ENCODE assay signal across 24 cellular contexts in genomic region chr16:78663690-78664089, GRCh38.
DNase-seq lines count a peak whose midpoint lies in the region; ATAC-seq, FAIRE-seq and TF ChIP-seq lines count a peak whose summit lies in the region.
"Had no signal": no experiment of that assay in that cellular context is flagged by ENCODE, and none has a peak within 500 bp of the region (broad histone marks: within the 10 kb centered on the region; RNA-seq: fewer than 3 reads in every experiment).

No MANE protein-coding gene starts in this region.

- H3K14ac ChIP-seq in trophoblast cell (ENCODE audit: low read length) = no peak overlapping the region

- CTCF ChIA-PET in HepG2 (lab: Yijun Ruan, JAX; ENCODE audit: low intra/inter-chr PET ratio, low total read pairs) = no interaction called here
- CTCF ChIA-PET in K562 (lab: Yijun Ruan, JAX; ENCODE audit: low intra/inter-chr PET ratio) = no interaction called here
- CTCF ChIA-PET in activated CD8-positive, alpha-beta memory T cell treated with anti-CD3 and anti-CD28 coated beads, Interleukin-2, amount 10 ng/mL, durations not matched to agents 7 days and 5 days (lab: Charles Lee) = no interaction called here

- no peak overlapping the region for H2AFZ ChIP-seq in HepG2 (ENCODE audit: low read length)
- H2AFZ ChIP-seq in K562 (ENCODE audit: low read depth, low read length) = no peak overlapping the region
- no peak overlapping the region for H2AFZ ChIP-seq in trophoblast cell (ENCODE audit: insufficient read depth, low read length, poor library complexity)

- in situ Hi-C loops in HepG2 (cut with HindIII; ENCODE audit: extremely low pct_ligation_motif_present, low pct_unique_long_range_greater_than_20kb) (no loop called here), K562 (cut with MboI) (no loop called here)

- H3K9me3 Mint-ChIP-seq in activated CD8-positive, alpha-beta memory T cell treated with anti-CD3 and anti-CD28 coated beads, Interleukin-2, amount 10 ng/mL, durations not matched to agents 7 days and 5 days (ENCODE audit: low read depth) = no peaks in the 10 kb centered on the region
- H3K9me3 Mint-ChIP-seq: CD4-positive, alpha-beta T cell; CD8-positive, alpha-beta memory T cell had no signal

- DNase-seq in HepG2 (ENCODE audit: low spot score) (no peak), right lobe of liver (no peak), K562 (ENCODE audit: extremely low read depth in 1 of 4, low spot score in 3 of 4) (no peak), trophoblast cell (no peak), substantia nigra (lab: John Stamatoyannopoulos, UW) (no peak)
- no peak for DNase-seq in stimulated activated CD4-positive, alpha-beta T cell treated with anti-CD3 and anti-CD28 coated beads, Interleukin-2, amount 100 ng/mL, for 24 hours
- no peak for DNase-seq in activated CD8-positive, alpha-beta memory T cell treated with anti-CD3 and anti-CD28 coated beads, Interleukin-2, amount 10 ng/mL, durations not matched to agents 7 days and 5 days
- DNase-seq: AML-193; BE2C; CD4-positive, alpha-beta T cell; CD8-positive, alpha-beta memory T cell; DMS 273 treated with DMSO at 0.1 percent for 48 hours; DMS79; EL; GDM1; GOT3 had no signal

- H4K91ac ChIP-seq in trophoblast cell (ENCODE audit: low read depth, low read length) = peak overlapping the region; percentile 10

- no peak overlapping the region for H2BK120ac ChIP-seq in trophoblast cell (ENCODE audit: insufficient read depth, low read length, poor library complexity)

- no TSS peak for BruUV-seq in HepG2 (replicated peaks; lab: Mats Ljungman, UMichigan)
- BruUV-seq in K562 (replicated peaks; lab: Mats Ljungman, UMichigan) = no TSS peak

- H3K27ac ChIP-seq in HepG2 (ENCODE audit: extremely low read length, insufficient read depth, low read length) (no peak overlapping the region), right lobe of liver (no peak overlapping the region), K562 (ENCODE audit: extremely low read depth, low read depth, low read length) (no peak overlapping the region), trophoblast cell (ENCODE audit: low read depth, low read length) (no peak overlapping the region), substantia nigra (ENCODE audit: low read depth, low read length, poor library complexity, severe bottlenecking) (no peak overlapping the region)
- H3K27ac ChIP-seq: 22Rv1; BLaER1 treated with 17β-estradiol and CSF1 and Interleukin-3, amounts not matched to agents 10 nM and 100 nM had no signal

- no peaks in the 10 kb centered on the region for H3K4me1 Mint-ChIP-seq in activated CD8-positive, alpha-beta memory T cell treated with anti-CD3 and anti-CD28 coated beads, Interleukin-2, amount 10 ng/mL, durations not matched to agents 7 days and 5 days
- H3K4me1 Mint-ChIP-seq: CD14-positive monocyte had no signal

- H3K4me3 ChIP-seq in HepG2 (replicated peaks in 1 of 3; ENCODE audit: insufficient read depth in 1 of 3, low read depth in 2 of 3, low read length in 3 of 3) (no peak overlapping the region), right lobe of liver (no peak overlapping the region), K562 (no peak overlapping the region), trophoblast cell (ENCODE audit: low read depth, low read length) (no peak overlapping the region)
- H3K4me3 ChIP-seq: BLaER1 treated with 17β-estradiol and CSF1 and Interleukin-3, amounts not matched to agents 10 nM and 100 nM; GM12878; HAP-1 had no signal

- TF ChIP-seq CTCF in HepG2 (CRISPR knock-in tag; IDR thresholded peaks at IDR 0.05) (no peak), right lobe of liver (IDR thresholded peaks at IDR 0.05) (no peak), K562 (IDR thresholded peaks at IDR 0.05 in 2 of 3, conservative IDR thresholded peaks at IDR 0.05 in 1 of 3; ENCODE audit: insufficient read depth in 2 of 3, low read depth in 1 of 3, low read length in 3 of 3) (no peak)

- no peak overlapping the region for H3K4me3 Mint-ChIP-seq in activated CD8-positive, alpha-beta memory T cell treated with anti-CD3 and anti-CD28 coated beads, Interleukin-2, amount 10 ng/mL, durations not matched to agents 7 days and 5 days
- H3K4me3 Mint-ChIP-seq: CD14-positive monocyte; CD4-positive, alpha-beta T cell; CD8-positive, alpha-beta memory T cell had no signal

- no peak overlapping the region for H3K27ac Mint-ChIP-seq in activated CD8-positive, alpha-beta memory T cell treated with anti-CD3 and anti-CD28 coated beads, Interleukin-2, amount 10 ng/mL, durations not matched to agents 7 days and 5 days
- H3K27ac Mint-ChIP-seq: CD4-positive, alpha-beta T cell; CD8-positive, alpha-beta memory T cell had no signal

- no peak for TF ChIP-seq POLR2A in HepG2 (IDR thresholded peaks at IDR 0.05; ENCODE audit: insufficient read depth in 1 of 2, low read depth in 2 of 2, low read length in 2 of 2)
- no peak for TF ChIP-seq POLR2A in right lobe of liver (IDR thresholded peaks at IDR 0.05)
- no peak for TF ChIP-seq POLR2A in K562 (conservative IDR thresholded peaks at IDR 0.05)

- POLR2A ChIA-PET in HepG2 (lab: Yijun Ruan, JAX) = no interaction called here
- POLR2A ChIA-PET in K562 (lab: Yijun Ruan, JAX) = no interaction called here

- ATAC-seq in HepG2 (no peak), right lobe of liver (no peak), K562 (no peak)
- no peak for ATAC-seq in activated CD8-positive, alpha-beta memory T cell treated with anti-CD3 and anti-CD28 coated beads, Interleukin-2, amount 10 ng/mL, durations not matched to agents 7 days and 5 days
- ATAC-seq: GM12878 had no signal

- TF ChIP-seq EP300 in HepG2 (IDR thresholded peaks at IDR 0.05; ENCODE audit: low read depth in 2 of 2, low read length in 2 of 2) = no peak
- no peak for TF ChIP-seq EP300 in HepG2 (CRISPR knock-in tag; IDR thresholded peaks at IDR 0.05; ENCODE audit: borderline replicate concordance)
- TF ChIP-seq EP300 in K562 (IDR thresholded peaks at IDR 0.05; ENCODE audit: low read length) = no peak

- no peak overlapping the region for H2AK5ac ChIP-seq in trophoblast cell (ENCODE audit: low read length)

- no peaks in the 10 kb centered on the region for H3K36me3 Mint-ChIP-seq in activated CD8-positive, alpha-beta memory T cell treated with anti-CD3 and anti-CD28 coated beads, Interleukin-2, amount 10 ng/mL, durations not matched to agents 7 days and 5 days
- H3K36me3 Mint-ChIP-seq: CD14-positive monocyte had no signal

- H3K9me1 ChIP-seq in K562 (ENCODE audit: control insufficient read depth, insufficient read depth, low read length) = no peaks in the 10 kb centered on the region

- no peaks in the 10 kb centered on the region for H3K27me3 Mint-ChIP-seq in activated CD8-positive, alpha-beta memory T cell treated with anti-CD3 and anti-CD28 coated beads, Interleukin-2, amount 10 ng/mL, durations not matched to agents 7 days and 5 days
- H3K27me3 Mint-ChIP-seq: CD4-positive, alpha-beta T cell had no signal

- H4K8ac ChIP-seq in trophoblast cell (ENCODE audit: low read depth, low read length) = no peak overlapping the region

- no peak overlapping the region for H3K23ac ChIP-seq in trophoblast cell (ENCODE audit: low read length)

- H3K4ac ChIP-seq in trophoblast cell (ENCODE audit: low read depth, low read length) = no peak overlapping the region

- 90% methylated on average over 5 of the region's 5 CpGs for WGBS in HepG2 (ENCODE audit: low lambda C conversion rate)
- WGBS in right lobe of liver (ENCODE audit: insufficient coverage, low coverage, low lambda C conversion rate, missing lambda C conversion rate) = 100% methylated on average over 5 of the region's 5 CpGs
- 1% methylated on average over 5 of the region's 5 CpGs for WGBS in K562 (ENCODE audit: insufficient coverage, low coverage, missing lambda C conversion rate)
- WGBS in trophoblast cell (ENCODE audit: extremely low coverage, insufficient coverage, insufficient read length) = no CpG with 5 or more reads among the region's 5 CpGs

- no peaks in the 10 kb centered on the region for H4K20me1 ChIP-seq in HepG2 (ENCODE audit: insufficient read depth, low read length)
- H4K20me1 ChIP-seq in K562 (replicated peaks; ENCODE audit: control insufficient read depth, insufficient read depth, low read length) = no peaks in the 10 kb centered on the region
- H4K20me1 ChIP-seq: BLaER1 treated with 17β-estradiol and CSF1 and Interleukin-3, amounts not matched to agents 10 nM and 100 nM had no signal

- no peak overlapping the region for H3K18ac ChIP-seq in trophoblast cell (ENCODE audit: low read length)

- H3K36me3 ChIP-seq in HepG2 (replicated peaks in 1 of 2; ENCODE audit: control insufficient read depth in 1 of 2, insufficient read depth in 2 of 2, low read length in 2 of 2) (no peaks in the 10 kb centered on the region), right lobe of liver (no peaks in the 10 kb centered on the region), K562 (ENCODE audit: control insufficient read depth, insufficient read depth, low read length) (no peaks in the 10 kb centered on the region), trophoblast cell (ENCODE audit: control insufficient read depth in 1 of 2, insufficient read depth in 2 of 2, low read length in 2 of 2) (peaks cover 0 to 2% of the 10 kb centered on the region in 2 experiments)
- H3K36me3 ChIP-seq: BE2C; BLaER1 treated with 17β-estradiol and CSF1 and Interleukin-3, amounts not matched to agents 10 nM and 100 nM; HAP-1 had no signal

- no peak for TF ChIP-seq RAD21 in HepG2 (CRISPR knock-in tag; IDR thresholded peaks at IDR 0.05)
- no peak for TF ChIP-seq RAD21 in K562 (CRISPR knock-in tag; conservative IDR thresholded peaks at IDR 0.05 in 1 of 2, IDR thresholded peaks at IDR 0.05 in 1 of 2)

- H4K12ac ChIP-seq in trophoblast cell (ENCODE audit: low read depth, low read length) = no peak overlapping the region

- peaks cover 17% of the 10 kb centered on the region for H3K4me1 ChIP-seq in HepG2 (ENCODE audit: insufficient read depth, low read length)
- H3K4me1 ChIP-seq in right lobe of liver = no peaks in the 10 kb centered on the region
- no peaks in the 10 kb centered on the region for H3K4me1 ChIP-seq in K562 (replicated peaks in 1 of 2; ENCODE audit: control insufficient read depth in 2 of 2, insufficient read depth in 2 of 2, low read length in 2 of 2)
- peaks cover 6 to 11% of the 10 kb centered on the region in 2 experiments for H3K4me1 ChIP-seq in trophoblast cell (ENCODE audit: control insufficient read depth in 1 of 2, insufficient read depth in 2 of 2, low read length in 2 of 2)
- H3K4me1 ChIP-seq: BE2C; BLaER1 treated with 17β-estradiol and CSF1 and Interleukin-3, amounts not matched to agents 10 nM and 100 nM; HAP-1 had no signal

- no peaks in the 10 kb centered on the region for H3K79me2 ChIP-seq in HepG2 (ENCODE audit: insufficient read depth, low read length)
- no peaks in the 10 kb centered on the region for H3K79me2 ChIP-seq in K562 (ENCODE audit: control insufficient read depth, insufficient read depth, low read length)
- H3K79me2 ChIP-seq in trophoblast cell (ENCODE audit: control insufficient read depth, insufficient read depth, low read length, poor library complexity) = no peaks in the 10 kb centered on the region

- H3K4me2 ChIP-seq in HepG2 (ENCODE audit: low read depth, low read length) (no peak overlapping the region), K562 (ENCODE audit: insufficient read depth, low read length) (no peak overlapping the region), trophoblast cell (ENCODE audit: low read length) (no peak overlapping the region)
- H3K4me2 ChIP-seq: BLaER1 treated with 17β-estradiol and CSF1 and Interleukin-3, amounts not matched to agents 10 nM and 100 nM had no signal

- FAIRE-seq in HepG2 (lab: Jason Lieb, UNC) (no peak), K562 (lab: Jason Lieb, UNC) (no peak)
- FAIRE-seq: A204.1, D721Med, GM12878, H54 had no signal

- H3K9ac ChIP-seq in HepG2 (ENCODE audit: insufficient read depth, low read depth, low read length) (no peak overlapping the region), K562 (ENCODE audit: insufficient read depth in 1 of 2, low read depth in 2 of 2, low read length in 2 of 2) (no peak overlapping the region), trophoblast cell (ENCODE audit: low read length) (no peak overlapping the region)
- H3K9ac ChIP-seq: BLaER1 treated with 17β-estradiol and CSF1 and Interleukin-3, amounts not matched to agents 10 nM and 100 nM had no signal

- H3K79me1 ChIP-seq in trophoblast cell (ENCODE audit: low read length) = peaks cover 20% of the 10 kb centered on the region

- no peak overlapping the region for H2BK5ac ChIP-seq in trophoblast cell (ENCODE audit: low read depth, low read length, poor library complexity)

- intact Hi-C loops in HepG2 (cut with micrococcal nuclease; ENCODE audit: unreplicated experiment) (no loop called here), right lobe of liver (cut with DNase I) (no loop called here), K562 (cut with micrococcal nuclease) (no loop called here)

- peak overlapping the region; percentile 5 for H2BK12ac ChIP-seq in trophoblast cell (ENCODE audit: low read length)

- H3K27me3 ChIP-seq in HepG2 (ENCODE audit: control insufficient read depth in 1 of 2, insufficient read depth in 2 of 2, low read length in 2 of 2) (no peaks in the 10 kb centered on the region), right lobe of liver (no peaks in the 10 kb centered on the region), K562 (ENCODE audit: control insufficient read depth in 2 of 2, insufficient read depth in 2 of 2, low read length in 2 of 2) (peaks cover 5 to 19% of the 10 kb centered on the region in 2 experiments), trophoblast cell (ENCODE audit: insufficient read depth, low read length) (no peaks in the 10 kb centered on the region)
- H3K27me3 ChIP-seq: BE2C; BLaER1 treated with 17β-estradiol and CSF1 and Interleukin-3, amounts not matched to agents 10 nM and 100 nM had no signal

- no peaks in the 10 kb centered on the region for H3K9me3 ChIP-seq in HepG2 (ENCODE audit: low read length)
- H3K9me3 ChIP-seq in right lobe of liver = no peaks in the 10 kb centered on the region
- H3K9me3 ChIP-seq in K562 (replicated peaks; ENCODE audit: control insufficient read depth, insufficient read depth, low read depth, low read length) = no peaks in the 10 kb centered on the region
- no peaks in the 10 kb centered on the region for H3K9me3 ChIP-seq in trophoblast cell (ENCODE audit: insufficient read depth, low read depth, low read length)
- H3K9me3 ChIP-seq: BE2C; BLaER1 treated with 17β-estradiol and CSF1 and Interleukin-3, amounts not matched to agents 10 nM and 100 nM; HAP-1 had no signal
